In genomic region chr11:57481315-57481714, GRCh38 we compare ENCODE assay signal across 1 cellular context.
TF ChIP-seq lines count a peak whose summit lies in the region.

No MANE protein-coding gene starts in this region.

TF ChIP-seq in WTC11, 78 proteins besides CTCF, POLR2A, EP300 and RAD21 (continued from another document):
- no peak for TF ChIP-seq ZNF281 (CRISPR knock-in tag; IDR thresholded peaks at IDR 0.05)
- TF ChIP-seq ELF4 (CRISPR knock-in tag; IDR thresholded peaks at IDR 0.05; ENCODE audit: low read depth), result no peak
- TF ChIP-seq MXD4 (CRISPR knock-in tag; IDR thresholded peaks at IDR 0.05; ENCODE audit: borderline replicate concordance), result no peak
- TF ChIP-seq, protein P1, sequence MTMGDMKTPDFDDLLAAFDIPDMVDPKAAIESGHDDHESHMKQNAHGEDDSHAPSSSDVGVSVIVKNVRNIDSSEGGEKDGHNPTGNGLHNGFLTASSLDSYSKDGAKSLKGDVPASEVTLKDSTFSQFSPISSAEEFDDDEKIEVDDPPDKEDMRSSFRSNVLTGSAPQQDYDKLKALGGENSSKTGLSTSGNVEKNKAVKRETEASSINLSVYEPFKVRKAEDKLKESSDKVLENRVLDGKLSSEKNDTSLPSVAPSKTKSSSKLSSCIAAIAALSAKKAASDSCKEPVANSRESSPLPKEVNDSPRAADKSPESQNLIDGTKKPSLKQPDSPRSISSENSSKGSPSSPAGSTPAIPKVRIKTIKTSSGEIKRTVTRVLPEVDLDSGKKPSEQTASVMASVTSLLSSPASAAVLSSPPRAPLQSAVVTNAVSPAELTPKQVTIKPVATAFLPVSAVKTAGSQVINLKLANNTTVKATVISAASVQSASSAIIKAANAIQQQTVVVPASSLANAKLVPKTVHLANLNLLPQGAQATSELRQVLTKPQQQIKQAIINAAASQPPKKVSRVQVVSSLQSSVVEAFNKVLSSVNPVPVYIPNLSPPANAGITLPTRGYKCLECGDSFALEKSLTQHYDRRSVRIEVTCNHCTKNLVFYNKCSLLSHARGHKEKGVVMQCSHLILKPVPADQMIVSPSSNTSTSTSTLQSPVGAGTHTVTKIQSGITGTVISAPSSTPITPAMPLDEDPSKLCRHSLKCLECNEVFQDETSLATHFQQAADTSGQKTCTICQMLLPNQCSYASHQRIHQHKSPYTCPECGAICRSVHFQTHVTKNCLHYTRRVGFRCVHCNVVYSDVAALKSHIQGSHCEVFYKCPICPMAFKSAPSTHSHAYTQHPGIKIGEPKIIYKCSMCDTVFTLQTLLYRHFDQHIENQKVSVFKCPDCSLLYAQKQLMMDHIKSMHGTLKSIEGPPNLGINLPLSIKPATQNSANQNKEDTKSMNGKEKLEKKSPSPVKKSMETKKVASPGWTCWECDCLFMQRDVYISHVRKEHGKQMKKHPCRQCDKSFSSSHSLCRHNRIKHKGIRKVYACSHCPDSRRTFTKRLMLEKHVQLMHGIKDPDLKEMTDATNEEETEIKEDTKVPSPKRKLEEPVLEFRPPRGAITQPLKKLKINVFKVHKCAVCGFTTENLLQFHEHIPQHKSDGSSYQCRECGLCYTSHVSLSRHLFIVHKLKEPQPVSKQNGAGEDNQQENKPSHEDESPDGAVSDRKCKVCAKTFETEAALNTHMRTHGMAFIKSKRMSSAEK (CRISPR knock-in tag; IDR thresholded peaks at IDR 0.05; ENCODE audit: borderline replicate concordance), result no peak
- TF ChIP-seq, protein P2, sequence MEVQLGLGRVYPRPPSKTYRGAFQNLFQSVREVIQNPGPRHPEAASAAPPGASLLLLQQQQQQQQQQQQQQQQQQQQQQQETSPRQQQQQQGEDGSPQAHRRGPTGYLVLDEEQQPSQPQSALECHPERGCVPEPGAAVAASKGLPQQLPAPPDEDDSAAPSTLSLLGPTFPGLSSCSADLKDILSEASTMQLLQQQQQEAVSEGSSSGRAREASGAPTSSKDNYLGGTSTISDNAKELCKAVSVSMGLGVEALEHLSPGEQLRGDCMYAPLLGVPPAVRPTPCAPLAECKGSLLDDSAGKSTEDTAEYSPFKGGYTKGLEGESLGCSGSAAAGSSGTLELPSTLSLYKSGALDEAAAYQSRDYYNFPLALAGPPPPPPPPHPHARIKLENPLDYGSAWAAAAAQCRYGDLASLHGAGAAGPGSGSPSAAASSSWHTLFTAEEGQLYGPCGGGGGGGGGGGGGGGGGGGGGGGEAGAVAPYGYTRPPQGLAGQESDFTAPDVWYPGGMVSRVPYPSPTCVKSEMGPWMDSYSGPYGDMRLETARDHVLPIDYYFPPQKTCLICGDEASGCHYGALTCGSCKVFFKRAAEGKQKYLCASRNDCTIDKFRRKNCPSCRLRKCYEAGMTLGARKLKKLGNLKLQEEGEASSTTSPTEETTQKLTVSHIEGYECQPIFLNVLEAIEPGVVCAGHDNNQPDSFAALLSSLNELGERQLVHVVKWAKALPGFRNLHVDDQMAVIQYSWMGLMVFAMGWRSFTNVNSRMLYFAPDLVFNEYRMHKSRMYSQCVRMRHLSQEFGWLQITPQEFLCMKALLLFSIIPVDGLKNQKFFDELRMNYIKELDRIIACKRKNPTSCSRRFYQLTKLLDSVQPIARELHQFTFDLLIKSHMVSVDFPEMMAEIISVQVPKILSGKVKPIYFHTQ (CRISPR knock-in tag; IDR thresholded peaks at IDR 0.05), result no peak
- no peak for TF ChIP-seq PRDM15 (CRISPR knock-in tag; IDR thresholded peaks at IDR 0.05)
- no peak for TF ChIP-seq CREB1 (CRISPR knock-in tag; IDR thresholded peaks at IDR 0.05)
